Comparison of ENCODE assay signal across 9 cellular contexts in the genomic region with DNA sequence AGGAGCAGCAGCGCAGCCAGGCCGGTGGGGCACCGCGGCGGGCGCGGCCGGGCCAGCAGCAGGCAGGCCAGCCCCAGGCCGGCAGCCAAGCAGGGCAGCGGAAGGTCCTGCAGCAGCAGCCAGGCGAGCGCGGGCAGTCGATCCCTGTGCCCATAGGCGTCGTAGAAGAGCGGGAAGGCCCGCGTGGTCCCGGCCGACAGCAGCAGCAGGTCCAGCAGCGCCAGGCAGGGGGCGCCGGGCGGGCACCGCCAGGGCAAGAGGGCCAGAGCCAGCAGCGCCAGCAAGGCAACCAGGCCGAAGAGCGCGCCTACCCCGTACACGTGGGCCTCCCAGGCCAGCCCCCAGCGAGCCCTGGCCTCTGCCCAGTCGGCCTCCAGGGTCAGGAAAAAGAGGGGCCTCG. TPM values are rescaled to one million over a fixed set of nuclear protein-coding genes. Genes with fewer than 3 reads are reported as not detected.
DNase-seq lines count a peak whose midpoint lies in the region; ATAC-seq and TF ChIP-seq lines count a peak whose summit lies in the region.
"Had no signal": no experiment of that assay in that cellular context is flagged by ENCODE, and none has a peak within 500 bp of the region (broad histone marks: within the 10 kb centered on the region; RNA-seq: fewer than 3 reads in every experiment).

No MANE protein-coding gene starts in this region.

- DNase-seq in H9, result peak; percentile 94
- DNase-seq in activated T-cell treated with anti-CD3 and anti-CD28 coated beads, Interleukin-2, amount 50 U/mL, for 4 hours, result peak; percentile 26
- peak in 33 of 42 donors; percentile 23 to 74 (median 44) for DNase-seq in head of caudate nucleus
- DNase-seq in psoas muscle, result peak; percentile 69 to 82
- DNase-seq in activated T-helper 2 cell treated with anti-CD3 and anti-CD28 coated beads, Interferon-gamma antibody, Interleukin-2, Interleukin-4, amounts not matched to agents 10 μg/mL and 5 μg/mL and 100 μg/mL, durations not matched to agents 14 hours and 24 hours and 36 hours (ENCODE audit: low spot score), result no peak
- DNase-seq in stimulated activated naive CD4-positive, alpha-beta T cell treated with Interleukin-2 at 50 U/mL for 16 hours (lab: John Stamatoyannopoulos, UW), result no peak
- no peak for DNase-seq in AML-193 (lab: John Stamatoyannopoulos, UW)

- no peak overlapping the region for H3K56ac ChIP-seq in H9 (ENCODE audit: insufficient read length, low read depth, low read length)

- H3K18ac ChIP-seq in H9 (ENCODE audit: insufficient read length, low read depth, low read length), result no peak overlapping the region

- H2BK12ac ChIP-seq in H9 (ENCODE audit: insufficient read length, low read depth, low read length), result no peak overlapping the region

- no peak overlapping the region for H4K8ac ChIP-seq in H9 (replicated peaks; ENCODE audit: insufficient read length, low read depth, low read length)

- H3K9me3 ChIP-seq in H9 (ENCODE audit: control insufficient read depth, low read depth, low read length), result no peaks in the 10 kb centered on the region
- no peaks in the 10 kb centered on the region for H3K9me3 ChIP-seq in psoas muscle

- H3K4me3 ChIP-seq in psoas muscle, result peak overlapping the region; percentile 55

- H3K4me1 ChIP-seq in H9 (ENCODE audit: insufficient read depth, low read length), result no peaks in the 10 kb centered on the region
- peaks cover 5% of the 10 kb centered on the region for H3K4me1 ChIP-seq in psoas muscle

- no peak overlapping the region for H4K91ac ChIP-seq in H9 (ENCODE audit: insufficient read length, low read depth, low read length)

- H3K27me3 ChIP-seq in H9 (ENCODE audit: insufficient read depth, low read length) (peaks cover 15% of the 10 kb centered on the region; the same call in 1 of the 2 replicates), psoas muscle (ENCODE audit: insufficient read depth in 3 of 3, low read length in 2 of 3) (peaks cover 0 to 8% (median 0%) of the 10 kb centered on the region in 3 donors)

- peaks cover 3% of the 10 kb centered on the region for H3K23me2 ChIP-seq in H9 (ENCODE audit: insufficient read length, low read depth, low read length, poor library complexity, severe bottlenecking)

- H2BK5ac ChIP-seq in H9 (ENCODE audit: insufficient read length, low read length), result no peak overlapping the region

- no peaks in the 10 kb centered on the region for H4K20me1 ChIP-seq in H9 (ENCODE audit: control insufficient read depth, insufficient read depth, insufficient read length)

- H3K79me2 ChIP-seq in H9 (ENCODE audit: insufficient read depth, low read length), result 0 out of 2 replicates have a peak, but pooled peaks cover 1% of the 10 kb centered on the region

- no peak overlapping the region for H3K23ac ChIP-seq in H9 (ENCODE audit: insufficient read length, low read depth, low read length)

- H3K36me3 Mint-ChIP-seq in H9 (ENCODE audit: insufficient read depth in 1 of 3, low read depth in 3 of 3), result no peaks in the 10 kb centered on the region
- H3K36me3 Mint-ChIP-seq in activated T-cell treated with anti-CD3 and anti-CD28 coated beads, Interleukin-2, amount 50 U/mL, for 4 hours (ENCODE audit: insufficient read depth), result no peaks in the 10 kb centered on the region
- no peaks in the 10 kb centered on the region for H3K36me3 Mint-ChIP-seq in activated T-helper 2 cell treated with anti-CD3 and anti-CD28 coated beads, Interferon-gamma antibody, Interleukin-2, Interleukin-4, amounts not matched to agents 10 μg/mL and 5 μg/mL and 100 μg/mL, durations not matched to agents 14 hours and 24 hours and 36 hours (ENCODE audit: low read depth)

- H2AFZ ChIP-seq in H9 (ENCODE audit: low read length), result no peak overlapping the region

- H4K5ac ChIP-seq in H9 (ENCODE audit: insufficient read length, low read depth, low read length), result no peak overlapping the region

- intact Hi-C loops in head of caudate nucleus (cut with DNase I), result no loop called here
- intact Hi-C loops in psoas muscle (cut with DNase I), result no loop called here
- intact Hi-C loops in activated T-helper 2 cell treated with anti-CD3 and anti-CD28 coated beads, Interferon-gamma antibody, Interleukin-2, Interleukin-4, amounts not matched to agents 10 μg/mL and 5 μg/mL and 100 μg/mL, durations not matched to agents 14 hours and 24 hours and 36 hours (cut with micrococcal nuclease), result no loop called here

- peak overlapping the region; percentile 52; the same call in 1 of the 2 replicates for H3K14ac ChIP-seq in H9 (ENCODE audit: insufficient read depth, low read length)

- TF ChIP-seq CTCF in H9 (conservative IDR thresholded peaks at IDR 0.05) (peak; percentile 68), psoas muscle (IDR thresholded peaks at IDR 0.05) (peak; percentile 68)

- H3K27me3 Mint-ChIP-seq in H9 (ENCODE audit: low read depth), result peaks cover 83% of the 10 kb centered on the region
- H3K27me3 Mint-ChIP-seq in activated T-cell treated with anti-CD3 and anti-CD28 coated beads, Interleukin-2, amount 50 U/mL, for 4 hours (ENCODE audit: low read depth), result peaks cover 40% of the 10 kb centered on the region
- peaks cover 49% of the 10 kb centered on the region for H3K27me3 Mint-ChIP-seq in activated T-helper 2 cell treated with anti-CD3 and anti-CD28 coated beads, Interferon-gamma antibody, Interleukin-2, Interleukin-4, amounts not matched to agents 10 μg/mL and 5 μg/mL and 100 μg/mL, durations not matched to agents 14 hours and 24 hours and 36 hours (ENCODE audit: low read depth)

- H3K79me1 ChIP-seq in H9 (ENCODE audit: insufficient read depth, low read depth, low read length, poor library complexity, severe bottlenecking), result no peaks in the 10 kb centered on the region

- no peaks in the 10 kb centered on the region for H3K9me3 Mint-ChIP-seq in H9
- H3K9me3 Mint-ChIP-seq in activated T-cell treated with anti-CD3 and anti-CD28 coated beads, Interleukin-2, amount 50 U/mL, for 4 hours, result no peaks in the 10 kb centered on the region
- H3K9me3 Mint-ChIP-seq in activated T-helper 2 cell treated with anti-CD3 and anti-CD28 coated beads, Interferon-gamma antibody, Interleukin-2, Interleukin-4, amounts not matched to agents 10 μg/mL and 5 μg/mL and 100 μg/mL, durations not matched to agents 14 hours and 24 hours and 36 hours, result no peaks in the 10 kb centered on the region

- ATAC-seq in activated T-cell treated with anti-CD3 and anti-CD28 coated beads, Interleukin-2, amount 50 U/mL, for 4 hours, result peak; percentile 52 to 54
- ATAC-seq in psoas muscle (peak; percentile 84 to 90 (median 88)), GM19023 (IDR thresholded peaks at IDR 0.05; ENCODE audit: unreplicated experiment) (no peak)

- H3K4me2 ChIP-seq in H9 (ENCODE audit: insufficient read depth, insufficient read length, low read length), result no peak overlapping the region
- H3K4me2 ChIP-seq: KMS-11 had no signal

- no peak overlapping the region for H3K27ac Mint-ChIP-seq in H9
- H3K27ac Mint-ChIP-seq in activated T-helper 2 cell treated with anti-CD3 and anti-CD28 coated beads, Interferon-gamma antibody, Interleukin-2, Interleukin-4, amounts not matched to agents 10 μg/mL and 5 μg/mL and 100 μg/mL, durations not matched to agents 14 hours and 24 hours and 36 hours, result no peak overlapping the region

- no peak overlapping the region for H2AK5ac ChIP-seq in H9 (ENCODE audit: insufficient read length, low read length)

- H3K4me1 Mint-ChIP-seq in H9, result peaks cover 3 to 10% of the 10 kb centered on the region in 2 experiments; a peak in 3 of 4 replicates
- H3K4me1 Mint-ChIP-seq in activated T-cell treated with anti-CD3 and anti-CD28 coated beads, Interleukin-2, amount 50 U/mL, for 4 hours (ENCODE audit: low read depth), result peaks cover 8% of the 10 kb centered on the region
- H3K4me1 Mint-ChIP-seq in activated T-helper 2 cell treated with anti-CD3 and anti-CD28 coated beads, Interferon-gamma antibody, Interleukin-2, Interleukin-4, amounts not matched to agents 10 μg/mL and 5 μg/mL and 100 μg/mL, durations not matched to agents 14 hours and 24 hours and 36 hours (ENCODE audit: low read depth), result peaks cover 9% of the 10 kb centered on the region

- no peak overlapping the region for H3K4me3 Mint-ChIP-seq in H9
- H3K4me3 Mint-ChIP-seq in activated T-cell treated with anti-CD3 and anti-CD28 coated beads, Interleukin-2, amount 50 U/mL, for 4 hours, result no peak overlapping the region
- no peak overlapping the region for H3K4me3 Mint-ChIP-seq in activated T-helper 2 cell treated with anti-CD3 and anti-CD28 coated beads, Interferon-gamma antibody, Interleukin-2, Interleukin-4, amounts not matched to agents 10 μg/mL and 5 μg/mL and 100 μg/mL, durations not matched to agents 14 hours and 24 hours and 36 hours (ENCODE audit: low read depth)

- WGBS in H9 (ENCODE audit: extremely low coverage, insufficient read length, low lambda C conversion rate), result no CpG with 5 or more reads among the region's 35 CpGs
- 8 to 29% (median 10%) methylated on average over 9 to 35 of the region's 35 CpGs for WGBS in psoas muscle, 3 donors

- no peak overlapping the region for H3K4ac ChIP-seq in H9 (ENCODE audit: low read depth, low read length)

- H3T11ph ChIP-seq in H9 (ENCODE audit: low read length), result no peak overlapping the region

- H3K9ac ChIP-seq in H9 (ENCODE audit: extremely low read depth, insufficient read length, low read length), result no peak overlapping the region
- H3K9ac ChIP-seq: KMS-11 had no signal

- H2BK120ac ChIP-seq in H9 (ENCODE audit: low read depth, low read length, poor library complexity, severe bottlenecking), result no peak overlapping the region

- H3K36me3 ChIP-seq in psoas muscle (ENCODE audit: insufficient read depth in 1 of 2, low read depth in 1 of 2), result no peaks in the 10 kb centered on the region

- no peak overlapping the region for H2BK15ac ChIP-seq in H9 (ENCODE audit: low read depth, low read length)

- H3K27ac ChIP-seq in H9 (ENCODE audit: insufficient read length, low read depth, low read length) (no peak overlapping the region), psoas muscle (no peak overlapping the region)
- H3K27ac ChIP-seq: KMS-11 had no signal

- no peak overlapping the region for H2BK20ac ChIP-seq in H9 (ENCODE audit: low read depth, low read length, poor library complexity, severe bottlenecking)

RNA-seq across cellular contexts. Expression of a gene that starts 8.4 kb away (rescaled TPM):
- total RNA-seq in H9 (2021) (67.5 and 70.0 TPM in 2 replicates), psoas muscle (10 to 100 TPM; 22.8 to 33.4 (median 28.7) TPM)
- 100 to 1,000 TPM; 113 to 121 (median 120) TPM for total RNA-seq in activated T-cell treated with anti-CD3 and anti-CD28 coated beads, Interleukin-2, amount 50 U/mL, for 4 hours
- polyA plus RNA-seq in psoas muscle, result 10 to 100 TPM; 26.0 to 45.0 (median 38.2) TPM
- total RNA-seq in activated T-helper 2 cell treated with anti-CD3 and anti-CD28 coated beads, Interferon-gamma antibody, Interleukin-2, Interleukin-4, amounts not matched to agents 10 μg/mL and 5 μg/mL and 100 μg/mL, durations not matched to agents 14 hours and 24 hours and 36 hours, result 66.7 and 67.7 TPM in 2 replicates

RNA-seq across cellular contexts. Expression of a gene that starts 9.4 kb away (rescaled TPM):
- 0.15 and 0.24 TPM in 2 replicates for total RNA-seq in H9 (2021)
- total RNA-seq in activated T-cell treated with anti-CD3 and anti-CD28 coated beads, Interleukin-2, amount 50 U/mL, for 4 hours, result under 1 TPM; 0.42 to 0.66 (median 0.49) TPM
- 10 to 100 TPM in 2 of 4 donors, 1 to 10 TPM in 2; 2.0 to 27.7 (median 8.1) TPM for total RNA-seq in psoas muscle
- 1 to 10 TPM in 2 of 3 donors, under 1 TPM in 1; 0.87 to 3.5 (median 3.0) TPM for polyA plus RNA-seq in psoas muscle
- 0.39 and 0.55 TPM in 2 replicates for total RNA-seq in activated T-helper 2 cell treated with anti-CD3 and anti-CD28 coated beads, Interferon-gamma antibody, Interleukin-2, Interleukin-4, amounts not matched to agents 10 μg/mL and 5 μg/mL and 100 μg/mL, durations not matched to agents 14 hours and 24 hours and 36 hours

RNA-seq across cellular contexts. Expression of a gene that starts 57.6 kb away (rescaled TPM):
- total RNA-seq in H9 (2021), result 32.7 and 35.2 TPM in 2 replicates
- 100 to 1,000 TPM in 2 of 3 donors, 10 to 100 TPM in 1; 88.4 to 110 (median 109) TPM for total RNA-seq in activated T-cell treated with anti-CD3 and anti-CD28 coated beads, Interleukin-2, amount 50 U/mL, for 4 hours
- total RNA-seq in psoas muscle, result 10 to 100 TPM in 1 of 4 donors, 1 to 10 TPM in 3; 6.2 to 10.3 (median 8.6) TPM
- polyA plus RNA-seq in psoas muscle, result 1 to 10 TPM; 5.6 to 8.8 (median 6.2) TPM
- total RNA-seq in activated T-helper 2 cell treated with anti-CD3 and anti-CD28 coated beads, Interferon-gamma antibody, Interleukin-2, Interleukin-4, amounts not matched to agents 10 μg/mL and 5 μg/mL and 100 μg/mL, durations not matched to agents 14 hours and 24 hours and 36 hours, result 108 and 112 TPM in 2 replicates

Comparison
In these comparisons a context has a peak if more than half of its experiments do, and no peak if none do; other contexts are left out.
1. DNase-seq: peak in H9 (single experiment), activated T-cell treated with anti-CD3 and anti-CD28 coated beads, Interleukin-2, amount 50 U/mL, for 4 hours (single experiment), head of caudate nucleus (33 of 42) and psoas muscle (2 of 2); none in activated T-helper 2 cell treated with anti-CD3 and anti-CD28 coated beads, Interferon-gamma antibody, Interleukin-2, Interleukin-4, amounts not matched to agents 10 μg/mL and 5 μg/mL and 100 μg/mL, durations not matched to agents 14 hours and 24 hours and 36 hours (single experiment), stimulated activated naive CD4-positive, alpha-beta T cell treated with Interleukin-2 at 50 U/mL for 16 hours (single experiment) and AML-193 (0 of 2).